ENCODE assay signal across 14 cellular contexts in genomic region chr21:36709030-36709867, GRCh38. TPM values are rescaled to one million over a fixed set of nuclear protein-coding genes. Genes with fewer than 3 reads are reported as not detected.
DNase-seq lines count a peak whose midpoint lies in the region; ATAC-seq and TF ChIP-seq lines count a peak whose summit lies in the region.
"Had no signal": no experiment of that assay in that cellular context is flagged by ENCODE, and none has a peak within 500 bp of the region (broad histone marks: within the 10 kb centered on the region; RNA-seq: fewer than 3 reads in every experiment).

No MANE protein-coding gene starts in this region.

- H3K9me3 ChIP-seq in ascending aorta, result no peaks in the 10 kb centered on the region

- H3K27me3 Mint-ChIP-seq in stimulated activated memory B cell treated with anti-CD40 and anti-IgM and Interleukin-4, amounts not matched to agents 10 μg/mL and 1 μg/mL and 100 μg/mL, for 72 hours, result peaks cover 84% of the 10 kb centered on the region

- no peaks in the 10 kb centered on the region for H3K9me3 Mint-ChIP-seq in stimulated activated memory B cell treated with anti-CD40 and anti-IgM and Interleukin-4, amounts not matched to agents 10 μg/mL and 1 μg/mL and 100 μg/mL, for 72 hours
- H3K9me3 Mint-ChIP-seq: activated naive CD8-positive, alpha-beta T cell treated with anti-CD3 and anti-CD28 coated beads, Interleukin-2, amount 50 U/mL, for 24 hours had no signal

- H3K4me1 ChIP-seq in ascending aorta, result peaks cover 8 to 28% of the 10 kb centered on the region in 2 donors

- peak; percentile 40 for ATAC-seq in left lobe of liver
- ATAC-seq in stimulated activated memory B cell treated with anti-CD40 and anti-IgM and Interleukin-4, amounts not matched to agents 10 μg/mL and 1 μg/mL and 100 μg/mL, for 72 hours, result peak; percentile 36
- ATAC-seq in HG02763 (IDR thresholded peaks at IDR 0.05; ENCODE audit: unreplicated experiment), result no peak
- ATAC-seq in HG02759 (IDR thresholded peaks at IDR 0.05; ENCODE audit: unreplicated experiment), result no peak
- ATAC-seq: activated CD4-positive, alpha-beta T cell treated with anti-CD3 and anti-CD28 coated beads for 36 hours; activated naive CD8-positive, alpha-beta T cell treated with anti-CD3 and anti-CD28 coated beads, Interleukin-2, amount 50 U/mL, for 24 hours had no signal

- H3K4me1 Mint-ChIP-seq in stimulated activated memory B cell treated with anti-CD40 and anti-IgM and Interleukin-4, amounts not matched to agents 10 μg/mL and 1 μg/mL and 100 μg/mL, for 72 hours, result peaks cover 36% of the 10 kb centered on the region

- no peak overlapping the region for H3K27ac Mint-ChIP-seq in stimulated activated memory B cell treated with anti-CD40 and anti-IgM and Interleukin-4, amounts not matched to agents 10 μg/mL and 1 μg/mL and 100 μg/mL, for 72 hours
- H3K27ac Mint-ChIP-seq: activated CD4-positive, alpha-beta T cell treated with anti-CD3 and anti-CD28 coated beads for 36 hours; activated naive CD8-positive, alpha-beta T cell treated with anti-CD3 and anti-CD28 coated beads, Interleukin-2, amount 50 U/mL, for 24 hours had no signal

- peaks cover 59% of the 10 kb centered on the region for H3K27me3 ChIP-seq in ascending aorta

- H3K4me3 ChIP-seq in ascending aorta, result peak overlapping the region; percentile 33 to 49

- H3K36me3 ChIP-seq in ascending aorta, result no peaks in the 10 kb centered on the region

- no peaks in the 10 kb centered on the region for H3K36me3 Mint-ChIP-seq in stimulated activated memory B cell treated with anti-CD40 and anti-IgM and Interleukin-4, amounts not matched to agents 10 μg/mL and 1 μg/mL and 100 μg/mL, for 72 hours

- TF ChIP-seq CTCF in ascending aorta (IDR thresholded peaks at IDR 0.05), result no peak

- DNase-seq in activated CD4-positive, alpha-beta T cell treated with anti-CD3 and anti-CD28 coated beads for 1 hour, result peak; percentile 6
- no peak for DNase-seq in activated CD4-positive, alpha-beta T cell treated with anti-CD3 and anti-CD28 coated beads for 4 hours
- peak in 1 of 2 donors; percentile 47 for DNase-seq in ascending aorta (ENCODE audit: low spot score in 2 of 2)
- DNase-seq in left lobe of liver (ENCODE audit: low spot score), result peak; percentile 40
- DNase-seq in NCI-H1092 treated with DMSO at 0.1 percent for 48 hours (lab: John Stamatoyannopoulos, UW), result no peak
- DNase-seq: activated CD4-positive, alpha-beta T cell treated with anti-CD3 and anti-CD28 coated beads for 36 hours; activated naive CD8-positive, alpha-beta T cell treated with anti-CD3 and anti-CD28 coated beads, Interleukin-2, amount 50 U/mL, for 24 hours; NCI-H1417 treated with DMSO at 0.1 percent for 48 hours had no signal

- no peak overlapping the region for H3K4me3 Mint-ChIP-seq in stimulated activated memory B cell treated with anti-CD40 and anti-IgM and Interleukin-4, amounts not matched to agents 10 μg/mL and 1 μg/mL and 100 μg/mL, for 72 hours

- intact Hi-C loops in ascending aorta (cut with DNase I), result no loop called here

- no peak overlapping the region for H3K27ac ChIP-seq in ascending aorta
- H3K27ac ChIP-seq: HL-60, skin epidermis had no signal

RNA-seq across cellular contexts. Expression of gene SIM2, which starts 10.3 kb away (rescaled TPM):
- total RNA-seq in ascending aorta, result not detected
- total RNA-seq in left lobe of liver, result not detected
- total RNA-seq: liver had no signal

Comparison
In these comparisons a context has a peak if more than half of its experiments do, and no peak if none do; other contexts are left out.
1. DNase-seq: peak in activated CD4-positive, alpha-beta T cell treated with anti-CD3 and anti-CD28 coated beads for 1 hour (single experiment) and left lobe of liver (single experiment); none in activated CD4-positive, alpha-beta T cell treated with anti-CD3 and anti-CD28 coated beads for 4 hours (0 of 2) and NCI-H1092 treated with DMSO at 0.1 percent for 48 hours (single experiment).
2. ATAC-seq: peak in left lobe of liver (single experiment) and stimulated activated memory B cell treated with anti-CD40 and anti-IgM and Interleukin-4, amounts not matched to agents 10 μg/mL and 1 μg/mL and 100 μg/mL, for 72 hours (single experiment); none in HG02763 (single experiment) and HG02759 (single experiment).